ENCODE assay signal across 11 cellular contexts in genomic region chr12:49961111-49961922, GRCh38. TPM values are rescaled to one million over a fixed set of nuclear protein-coding genes. Genes with fewer than 3 reads are reported as not detected.
DNase-seq lines count a peak whose midpoint lies in the region; ATAC-seq and TF ChIP-seq lines count a peak whose summit lies in the region.
"Had no signal": no experiment of that assay in that cellular context is flagged by ENCODE, and none has a peak within 500 bp of the region (broad histone marks: within the 10 kb centered on the region; RNA-seq: fewer than 3 reads in every experiment).

AQP5 (plus strand) TSS chr12:49961872; CDS start chr12:49962018, 146 bp downstream.

- H3K4me1 ChIP-seq in testis = peaks cover 15% of the 10 kb centered on the region

- 1 to 2% methylated on average over 22 to 50 of the region's 111 CpGs for WGBS in testis, 2 donors

- ATAC-seq in activated CD4-positive, alpha-beta T cell treated with anti-CD3 and anti-CD28 coated beads for 36 hours = peak; percentile 36
- ATAC-seq in left colon (peak; percentile 11), HG02973 (IDR thresholded peaks at IDR 0.05; ENCODE audit: unreplicated experiment) (no peak)

- intact Hi-C loops in activated CD4-positive, alpha-beta T cell treated with anti-CD3 and anti-CD28 coated beads for 36 hours (cut with DNase I, micrococcal nuclease) = no loop called here
- intact Hi-C loops in left colon (cut with DNase I, micrococcal nuclease) = loop anchor here in 1 of 2 donors (10.0 kb wide), 1 partner anchor 93 kb away; the partner anchor contains the start of gene ASIC1
- intact Hi-C loops in testis (cut with DNase I; ENCODE audit: low total_unique reads) = no loop called here

- no peak for TF ChIP-seq CTCF in astrocyte of the cerebellum (IDR thresholded peaks at IDR 0.05; ENCODE audit: low read depth, low read length, missing control alignments)
- no peak for TF ChIP-seq CTCF in testis (IDR thresholded peaks at IDR 0.05)

- POLR2A ChIA-PET in activated CD4-positive, alpha-beta T cell treated with anti-CD3 and anti-CD28 coated beads for 36 hours (lab: Charles Lee) = no interaction called here

- H3K27ac ChIP-seq in testis = no peak within 1 kb of the TSS
- H3K27ac ChIP-seq: uterus had no signal

- no peak within 1 kb of the TSS for H3K27ac Mint-ChIP-seq in activated CD4-positive, alpha-beta T cell treated with anti-CD3 and anti-CD28 coated beads for 36 hours

- no peak within 1 kb of the TSS for H3K4me3 Mint-ChIP-seq in activated CD4-positive, alpha-beta T cell treated with anti-CD3 and anti-CD28 coated beads for 36 hours

- H3K4me1 Mint-ChIP-seq in activated CD4-positive, alpha-beta T cell treated with anti-CD3 and anti-CD28 coated beads for 36 hours = peaks cover 5% of the 10 kb centered on the region

- no peaks in the 10 kb centered on the region for H3K9me3 Mint-ChIP-seq in activated CD4-positive, alpha-beta T cell treated with anti-CD3 and anti-CD28 coated beads for 36 hours (ENCODE audit: low read depth)

- H3K4me3 ChIP-seq in astrocyte of the cerebellum (ENCODE audit: low read depth, low read length) (peak within 1 kb of the TSS; percentile 30), testis (peak within 1 kb of the TSS; percentile 29 to 47)

- no peaks in the 10 kb centered on the region for H3K36me3 Mint-ChIP-seq in activated CD4-positive, alpha-beta T cell treated with anti-CD3 and anti-CD28 coated beads for 36 hours (ENCODE audit: low read depth)

- no peaks in the 10 kb centered on the region for H3K9me3 ChIP-seq in testis
- H3K9me3 ChIP-seq: uterus had no signal

- H3K27me3 Mint-ChIP-seq in activated CD4-positive, alpha-beta T cell treated with anti-CD3 and anti-CD28 coated beads for 36 hours = peaks cover 64% of the 10 kb centered on the region

- CTCF ChIA-PET in activated CD4-positive, alpha-beta T cell treated with anti-CD3 and anti-CD28 coated beads for 36 hours (lab: Charles Lee) = interaction anchor here (0.7 to 1.4 kb wide), 3 partner anchors 60 to 96 kb away, joined by 3 read pairs; no protein-coding TSS in a partner anchor

- TF ChIP-seq POLR2A in testis (IDR thresholded peaks at IDR 0.05) = no peak

- no peak for DNase-seq in activated CD4-positive, alpha-beta T cell treated with anti-CD3 and anti-CD28 coated beads for 36 hours
- no peak for DNase-seq in activated CD4-positive, alpha-beta T cell treated with anti-CD3 and anti-CD28 coated beads, Interleukin-2, amount 50 U/mL, for 48 hours
- DNase-seq in astrocyte of the cerebellum (ENCODE audit: low read depth) (no peak), left colon (no peak), testis (no peak), NCI-H226 (no peak), activated gamma-delta T cell treated with Interleukin-2 at 50 U/mL for 16 hours (no peak)
- DNase-seq: uterus had no signal

- no peaks in the 10 kb centered on the region for H3K36me3 ChIP-seq in testis (ENCODE audit: low read depth, missing control alignments)
- H3K36me3 ChIP-seq: uterus had no signal

- in situ Hi-C loops in astrocyte of the cerebellum (cut with HindIII; ENCODE audit: low sequenced_read_pairs) = no loop called here

- no peaks in the 10 kb centered on the region for H3K27me3 ChIP-seq in testis

RNA-seq across cellular contexts. Expression of gene AQP5, which starts in this region (rescaled TPM):
- not detected for total RNA-seq in activated CD4-positive, alpha-beta T cell treated with anti-CD3 and anti-CD28 coated beads for 36 hours
- total RNA-seq in left colon (not detected), testis (100 to 1,000 TPM; 128 to 134 TPM)
- polyA plus RNA-seq in testis (ENCODE audit: insufficient read depth, low read depth, low replicate concordance) = 414 TPM
- total RNA-seq: HT1080, SK-MEL-5 had no signal

Comparison
In these comparisons a context has a peak if more than half of its experiments do, and no peak if none do; other contexts are left out.
1. RNA of gene AQP5 (total RNA-seq): 128 to 134 TPM in testis; not detected in activated CD4-positive, alpha-beta T cell treated with anti-CD3 and anti-CD28 coated beads for 36 hours and not detected in left colon; every median in the first group is over 100 times any median in the second.
2. Peak in ATAC-seq in activated CD4-positive, alpha-beta T cell treated with anti-CD3 and anti-CD28 coated beads for 36 hours; RNA of the gene not detected or under 1 TPM.
3. Peak in ATAC-seq in left colon; RNA of the gene not detected or under 1 TPM.